Comparison of ENCODE assay signal across 28 cellular contexts in genomic region chr4:25162566-25162965, GRCh38. TPM values are rescaled to one million over a fixed set of nuclear protein-coding genes. Genes with fewer than 3 reads are reported as not detected.
DNase-seq lines count a peak whose midpoint lies in the region; ATAC-seq and TF ChIP-seq lines count a peak whose summit lies in the region.
"Had no signal": no experiment of that assay in that cellular context is flagged by ENCODE, and none has a peak within 500 bp of the region (broad histone marks: within the 10 kb centered on the region; RNA-seq: fewer than 3 reads in every experiment).

No MANE protein-coding gene starts in this region.

- H3K9me3 Mint-ChIP-seq in activated T-helper 17 cell treated with anti-CD3 and anti-CD28 coated beads, Interleukin-2, amount 50 U/mL, for 72 hours: no peaks in the 10 kb centered on the region
- H3K9me3 Mint-ChIP-seq in nephron: peaks cover 4% of the 10 kb centered on the region
- H3K9me3 Mint-ChIP-seq: naive B cell; stimulated activated effector memory CD8-positive, alpha-beta T cell treated with anti-CD3 and anti-CD28 coated beads, Interleukin-12 subunit alpha, Interleukin-12 subunit beta, amount 100 ng/mL, for 72 hours had no signal

- H3K36me3 ChIP-seq in DND-41 (ENCODE audit: insufficient read depth, low read length) (peaks cover 21% of the 10 kb centered on the region), Loucy (ENCODE audit: insufficient read depth, low read length) (no peaks in the 10 kb centered on the region)
- H3K36me3 ChIP-seq: lower lobe of right lung, transverse colon had no signal

- no peaks in the 10 kb centered on the region for H3F3A ChIP-seq in Loucy (ENCODE audit: low read depth)

- H3K4me3 ChIP-seq in DND-41 (ENCODE audit: low read depth in 1 of 2, low read length in 2 of 2): peak overlapping the region in 1 of 2 experiments; percentile 87; a peak in 3 of 4 replicates
- H3K4me3 ChIP-seq in Loucy (ENCODE audit: low read length, poor library complexity, severe bottlenecking): peak overlapping the region; percentile 92
- H3K4me3 ChIP-seq: body of pancreas had no signal

- no peaks in the 10 kb centered on the region for H3K9me3 ChIP-seq in DND-41 (ENCODE audit: insufficient read depth, low read length, severe bottlenecking)
- no peaks in the 10 kb centered on the region for H3K9me3 ChIP-seq in Loucy (ENCODE audit: insufficient read depth, low read depth, low read length)
- H3K9me3 ChIP-seq: body of pancreas, heart right ventricle, lower lobe of right lung, transverse colon had no signal

- H3K27me3 Mint-ChIP-seq in activated T-helper 17 cell treated with anti-CD3 and anti-CD28 coated beads, Interleukin-2, amount 50 U/mL, for 72 hours: no peaks in the 10 kb centered on the region
- no peaks in the 10 kb centered on the region for H3K27me3 Mint-ChIP-seq in nephron (ENCODE audit: low read depth)
- H3K27me3 Mint-ChIP-seq: naive B cell had no signal

- H3K4me2 ChIP-seq in DND-41 (ENCODE audit: insufficient read depth, low read length) (peak overlapping the region; percentile 81), Loucy (ENCODE audit: low read depth, low read length, poor library complexity, severe bottlenecking) (peak overlapping the region; percentile 98)

- no peak for TF ChIP-seq CTCF in DND-41 (IDR thresholded peaks at IDR 0.05; ENCODE audit: borderline replicate concordance, extremely low read depth, low read length, poor library complexity, severe bottlenecking)
- TF ChIP-seq CTCF in Loucy (conservative IDR thresholded peaks at IDR 0.05; ENCODE audit: low read length): no peak
- no peak for TF ChIP-seq CTCF in nephron (IDR thresholded peaks at IDR 0.05; ENCODE audit: unreplicated experiment in 3 of 3)

- H3K4me1 Mint-ChIP-seq in activated T-helper 17 cell treated with anti-CD3 and anti-CD28 coated beads, Interleukin-2, amount 50 U/mL, for 72 hours: peaks cover 25% of the 10 kb centered on the region
- peaks cover 33% of the 10 kb centered on the region for H3K4me1 Mint-ChIP-seq in nephron

- H3K79me2 ChIP-seq in DND-41 (ENCODE audit: insufficient read depth, low read length) (peaks cover 56% of the 10 kb centered on the region), Loucy (ENCODE audit: insufficient read depth, low read length) (peaks cover 48% of the 10 kb centered on the region)

- H3K4me1 ChIP-seq in DND-41 (ENCODE audit: insufficient read depth, low read length) (peaks cover 38% of the 10 kb centered on the region), Loucy (ENCODE audit: insufficient read depth, low read length, poor library complexity, severe bottlenecking) (peaks cover 30% of the 10 kb centered on the region)

- H3K9me2 ChIP-seq in Loucy (replicated peaks; ENCODE audit: low read depth, low read length): no peaks in the 10 kb centered on the region

- H3K9ac ChIP-seq in DND-41 (ENCODE audit: low read depth, low read length): peak overlapping the region; percentile 86; the same call in 1 of the 2 replicates
- peak overlapping the region; percentile 84 for H3K9ac ChIP-seq in Loucy (ENCODE audit: low read depth, low read length, poor library complexity, severe bottlenecking)

- H3K36me3 Mint-ChIP-seq in activated T-helper 17 cell treated with anti-CD3 and anti-CD28 coated beads, Interleukin-2, amount 50 U/mL, for 72 hours (ENCODE audit: low read depth): peaks cover 28% of the 10 kb centered on the region
- peaks cover 12% of the 10 kb centered on the region for H3K36me3 Mint-ChIP-seq in nephron (ENCODE audit: low read depth)

- H3K4me3 Mint-ChIP-seq in activated T-helper 17 cell treated with anti-CD3 and anti-CD28 coated beads, Interleukin-2, amount 50 U/mL, for 72 hours: peak overlapping the region; percentile 89
- peak overlapping the region; percentile 7 to 45 (median 42) for H3K4me3 Mint-ChIP-seq in nephron

- H2AFZ ChIP-seq in DND-41 (ENCODE audit: low read depth, low read length) (no peak overlapping the region), Loucy (ENCODE audit: low read length) (no peak overlapping the region)

- H3K27me3 ChIP-seq in DND-41 (ENCODE audit: insufficient read depth, low read length, poor library complexity) (no peaks in the 10 kb centered on the region), Loucy (ENCODE audit: insufficient read depth, low read length, poor library complexity, severe bottlenecking) (no peaks in the 10 kb centered on the region)
- H3K27me3 ChIP-seq: body of pancreas, dorsolateral prefrontal cortex, heart right ventricle, transverse colon had no signal

- no peak for ATAC-seq in DND-41 (ENCODE audit: insufficient read depth, low read depth)
- no peak for ATAC-seq in activated T-helper 17 cell treated with anti-CD3 and anti-CD28 coated beads, Interleukin-2, amount 50 U/mL, for 72 hours (replicated peaks)
- no peak for ATAC-seq in SK-N-SH treated with all-trans-retinoic acid at 6 μM for 48 hours
- ATAC-seq: body of pancreas; heart right ventricle; lower lobe of right lung; stimulated activated effector memory CD8-positive, alpha-beta T cell treated with anti-CD3 and anti-CD28 coated beads, Interleukin-12 subunit alpha, Interleukin-12 subunit beta, amount 100 ng/mL, for 72 hours had no signal

- no peak for DNase-seq in DND-41
- no peak for DNase-seq in NCI-H82 treated with DMSO at 0.1 percent for 48 hours (lab: John Stamatoyannopoulos, UW; ENCODE audit: unreplicated experiment)
- DNase-seq in A172 (ENCODE audit: low spot score): no peak
- DNase-seq: activated CD4-positive, alpha-beta T cell treated with anti-CD3 and anti-CD28 coated beads, Interleukin-2, amount 50 U/mL, for 4 hours; activated CD4-positive, CD25-positive, alpha-beta regulatory T cell; activated T-cell treated with anti-CD3 and anti-CD28 coated beads, Interleukin-2, amount 50 U/mL, for 48 hours; body of pancreas; cerebellar nuclear complex; dorsolateral prefrontal cortex; foreskin melanocyte; heart right ventricle; kidney glomerular epithelial cell; lower lobe of right lung; midbrain; naive B cell; NCI-H1436; NCI-H2081; NCI-H2227 treated with DMSO at 0.1 percent for 48 hours; NCI-H526 treated with DMSO at 0.1 percent for 48 hours; occipital lobe; stimulated activated CD4-positive, alpha-beta T cell treated with anti-CD3 and anti-CD28 coated beads, Interleukin-15, amount 100 ng/mL, for 24 hours; transverse colon had no signal

- no peak overlapping the region for H3K27ac Mint-ChIP-seq in activated T-helper 17 cell treated with anti-CD3 and anti-CD28 coated beads, Interleukin-2, amount 50 U/mL, for 72 hours
- no peak overlapping the region for H3K27ac Mint-ChIP-seq in nephron
- H3K27ac Mint-ChIP-seq: stimulated activated effector memory CD8-positive, alpha-beta T cell treated with anti-CD3 and anti-CD28 coated beads, Interleukin-12 subunit alpha, Interleukin-12 subunit beta, amount 100 ng/mL, for 72 hours had no signal

- no peak overlapping the region for H3K27ac ChIP-seq in DND-41 (ENCODE audit: low read length)
- H3K27ac ChIP-seq: body of pancreas, C4-2B, dorsolateral prefrontal cortex, heart right ventricle, lower lobe of right lung had no signal

- H4K20me1 ChIP-seq in DND-41 (ENCODE audit: insufficient read depth, low read length) (no peaks in the 10 kb centered on the region), Loucy (ENCODE audit: insufficient read depth, low read length, poor library complexity, severe bottlenecking) (no peaks in the 10 kb centered on the region)

TF ChIP-seq in SK-N-SH treated with all-trans-retinoic acid at 6 μM for 48 hours, 23 proteins besides CTCF, POLR2A, EP300 and RAD21 (continues in another document):
- TF ChIP-seq CREB5 (CRISPR knock-in tag; IDR thresholded peaks at IDR 0.05; ENCODE audit: low read depth): no peak
- TF ChIP-seq ARNTL (CRISPR knock-in tag; IDR thresholded peaks at IDR 0.05; ENCODE audit: borderline replicate concordance, low read depth): no peak
- no peak for TF ChIP-seq TOX (CRISPR knock-in tag; IDR thresholded peaks at IDR 0.05; ENCODE audit: borderline replicate concordance)
- no peak for TF ChIP-seq TSHZ2 (CRISPR knock-in tag; IDR thresholded peaks at IDR 0.05)
- TF ChIP-seq ISL1 (CRISPR knock-in tag; IDR thresholded peaks at IDR 0.05): no peak
- no peak for TF ChIP-seq ZNF8 (CRISPR knock-in tag; IDR thresholded peaks at IDR 0.05)
- TF ChIP-seq OSR1 (CRISPR knock-in tag; IDR thresholded peaks at IDR 0.05): no peak

RNA-seq across cellular contexts. Expression of gene SEPSECS, which starts 2.3 kb away (rescaled TPM):
- 10 to 100 TPM; 11.5 to 11.8 TPM for total RNA-seq in activated T-helper 17 cell treated with anti-CD3 and anti-CD28 coated beads, Interleukin-2, amount 50 U/mL, for 72 hours
- total RNA-seq in A172 (2014; rRNA removed; shearing (Covaris generic)): 4.7 and 10.0 TPM in 2 replicates
